In the genomic region with DNA sequence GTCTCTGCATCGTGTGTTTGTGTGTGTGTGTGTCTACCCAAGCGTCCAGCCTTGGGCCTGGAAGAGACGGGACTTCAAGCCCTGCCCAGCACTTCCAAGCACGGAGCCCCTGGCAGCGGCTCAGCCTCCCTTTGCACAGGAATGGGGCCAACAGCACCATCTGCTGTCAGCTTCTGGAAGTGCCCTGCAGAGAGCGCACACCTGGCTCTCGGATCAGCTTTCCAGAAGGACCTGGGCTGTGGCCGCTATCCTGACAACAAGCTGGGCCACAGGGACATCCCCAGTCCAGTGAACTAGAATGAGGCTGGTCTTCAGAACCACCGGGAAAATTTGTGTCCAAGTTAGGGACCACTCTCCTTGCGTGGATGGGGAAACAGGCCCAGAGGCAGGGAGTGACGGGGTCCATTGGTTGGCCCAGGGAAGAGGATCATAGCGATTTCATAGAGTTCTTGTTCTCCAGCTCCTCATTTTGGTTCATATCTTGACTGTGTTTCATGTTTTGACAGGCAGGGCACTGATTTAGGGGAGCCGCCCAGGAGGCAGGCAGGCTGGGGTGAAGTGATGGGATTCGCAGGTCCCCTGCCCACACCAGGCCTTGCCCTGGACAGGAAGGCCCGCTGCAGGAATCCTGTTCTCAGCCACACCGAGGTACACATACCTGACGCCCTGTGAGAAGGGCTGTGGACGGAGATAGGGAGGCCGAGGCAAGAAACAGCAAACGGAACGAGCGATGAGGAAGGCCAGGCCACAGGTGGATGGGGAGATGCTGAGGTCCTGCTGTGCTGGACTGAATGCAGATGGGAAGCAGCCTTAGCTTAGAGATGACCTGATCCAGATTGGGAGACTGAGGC, we compare ENCODE assay signal across 1 cellular context.
TF ChIP-seq lines count a peak whose summit lies in the region.

No MANE protein-coding gene starts in this region.

TF ChIP-seq in K562, 482 proteins besides CTCF, POLR2A, EP300 and RAD21 (continued from another document and continues in another):
- TF ChIP-seq, protein P1, sequence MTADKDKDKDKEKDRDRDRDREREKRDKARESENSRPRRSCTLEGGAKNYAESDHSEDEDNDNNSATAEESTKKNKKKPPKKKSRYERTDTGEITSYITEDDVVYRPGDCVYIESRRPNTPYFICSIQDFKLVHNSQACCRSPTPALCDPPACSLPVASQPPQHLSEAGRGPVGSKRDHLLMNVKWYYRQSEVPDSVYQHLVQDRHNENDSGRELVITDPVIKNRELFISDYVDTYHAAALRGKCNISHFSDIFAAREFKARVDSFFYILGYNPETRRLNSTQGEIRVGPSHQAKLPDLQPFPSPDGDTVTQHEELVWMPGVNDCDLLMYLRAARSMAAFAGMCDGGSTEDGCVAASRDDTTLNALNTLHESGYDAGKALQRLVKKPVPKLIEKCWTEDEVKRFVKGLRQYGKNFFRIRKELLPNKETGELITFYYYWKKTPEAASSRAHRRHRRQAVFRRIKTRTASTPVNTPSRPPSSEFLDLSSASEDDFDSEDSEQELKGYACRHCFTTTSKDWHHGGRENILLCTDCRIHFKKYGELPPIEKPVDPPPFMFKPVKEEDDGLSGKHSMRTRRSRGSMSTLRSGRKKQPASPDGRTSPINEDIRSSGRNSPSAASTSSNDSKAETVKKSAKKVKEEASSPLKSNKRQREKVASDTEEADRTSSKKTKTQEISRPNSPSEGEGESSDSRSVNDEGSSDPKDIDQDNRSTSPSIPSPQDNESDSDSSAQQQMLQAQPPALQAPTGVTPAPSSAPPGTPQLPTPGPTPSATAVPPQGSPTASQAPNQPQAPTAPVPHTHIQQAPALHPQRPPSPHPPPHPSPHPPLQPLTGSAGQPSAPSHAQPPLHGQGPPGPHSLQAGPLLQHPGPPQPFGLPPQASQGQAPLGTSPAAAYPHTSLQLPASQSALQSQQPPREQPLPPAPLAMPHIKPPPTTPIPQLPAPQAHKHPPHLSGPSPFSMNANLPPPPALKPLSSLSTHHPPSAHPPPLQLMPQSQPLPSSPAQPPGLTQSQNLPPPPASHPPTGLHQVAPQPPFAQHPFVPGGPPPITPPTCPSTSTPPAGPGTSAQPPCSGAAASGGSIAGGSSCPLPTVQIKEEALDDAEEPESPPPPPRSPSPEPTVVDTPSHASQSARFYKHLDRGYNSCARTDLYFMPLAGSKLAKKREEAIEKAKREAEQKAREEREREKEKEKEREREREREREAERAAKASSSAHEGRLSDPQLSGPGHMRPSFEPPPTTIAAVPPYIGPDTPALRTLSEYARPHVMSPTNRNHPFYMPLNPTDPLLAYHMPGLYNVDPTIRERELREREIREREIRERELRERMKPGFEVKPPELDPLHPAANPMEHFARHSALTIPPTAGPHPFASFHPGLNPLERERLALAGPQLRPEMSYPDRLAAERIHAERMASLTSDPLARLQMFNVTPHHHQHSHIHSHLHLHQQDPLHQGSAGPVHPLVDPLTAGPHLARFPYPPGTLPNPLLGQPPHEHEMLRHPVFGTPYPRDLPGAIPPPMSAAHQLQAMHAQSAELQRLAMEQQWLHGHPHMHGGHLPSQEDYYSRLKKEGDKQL (CRISPR knock-in tag; IDR thresholded peaks at IDR 0.05; ENCODE audit: borderline replicate concordance) = 0 out of 2 replicates have a peak, but pooled peaks have one; percentile 37
- TF ChIP-seq, protein P2, sequence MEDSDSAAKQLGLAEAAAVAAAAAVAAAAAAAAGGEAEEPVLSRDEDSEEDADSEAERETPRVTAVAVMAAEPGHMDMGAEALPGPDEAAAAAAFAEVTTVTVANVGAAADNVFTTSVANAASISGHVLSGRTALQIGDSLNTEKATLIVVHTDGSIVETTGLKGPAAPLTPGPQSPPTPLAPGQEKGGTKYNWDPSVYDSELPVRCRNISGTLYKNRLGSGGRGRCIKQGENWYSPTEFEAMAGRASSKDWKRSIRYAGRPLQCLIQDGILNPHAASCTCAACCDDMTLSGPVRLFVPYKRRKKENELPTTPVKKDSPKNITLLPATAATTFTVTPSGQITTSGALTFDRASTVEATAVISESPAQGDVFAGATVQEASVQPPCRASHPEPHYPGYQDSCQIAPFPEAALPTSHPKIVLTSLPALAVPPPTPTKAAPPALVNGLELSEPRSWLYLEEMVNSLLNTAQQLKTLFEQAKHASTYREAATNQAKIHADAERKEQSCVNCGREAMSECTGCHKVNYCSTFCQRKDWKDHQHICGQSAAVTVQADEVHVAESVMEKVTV (CRISPR knock-in tag; IDR thresholded peaks at IDR 0.05) = peak; percentile 61; the same call in 1 of the 2 replicates
- TF ChIP-seq, protein P3, sequence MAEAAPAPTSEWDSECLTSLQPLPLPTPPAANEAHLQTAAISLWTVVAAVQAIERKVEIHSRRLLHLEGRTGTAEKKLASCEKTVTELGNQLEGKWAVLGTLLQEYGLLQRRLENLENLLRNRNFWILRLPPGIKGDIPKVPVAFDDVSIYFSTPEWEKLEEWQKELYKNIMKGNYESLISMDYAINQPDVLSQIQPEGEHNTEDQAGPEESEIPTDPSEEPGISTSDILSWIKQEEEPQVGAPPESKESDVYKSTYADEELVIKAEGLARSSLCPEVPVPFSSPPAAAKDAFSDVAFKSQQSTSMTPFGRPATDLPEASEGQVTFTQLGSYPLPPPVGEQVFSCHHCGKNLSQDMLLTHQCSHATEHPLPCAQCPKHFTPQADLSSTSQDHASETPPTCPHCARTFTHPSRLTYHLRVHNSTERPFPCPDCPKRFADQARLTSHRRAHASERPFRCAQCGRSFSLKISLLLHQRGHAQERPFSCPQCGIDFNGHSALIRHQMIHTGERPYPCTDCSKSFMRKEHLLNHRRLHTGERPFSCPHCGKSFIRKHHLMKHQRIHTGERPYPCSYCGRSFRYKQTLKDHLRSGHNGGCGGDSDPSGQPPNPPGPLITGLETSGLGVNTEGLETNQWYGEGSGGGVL (CRISPR knock-in tag; IDR thresholded peaks at IDR 0.05) = no peak
- 0 out of 4 replicates have a peak, but pooled peaks of 1 of the 2 experiments have one; percentile 10 for TF ChIP-seq TEAD1 (CRISPR knock-in tag; IDR thresholded peaks at IDR 0.05)
- TF ChIP-seq, protein P4, sequence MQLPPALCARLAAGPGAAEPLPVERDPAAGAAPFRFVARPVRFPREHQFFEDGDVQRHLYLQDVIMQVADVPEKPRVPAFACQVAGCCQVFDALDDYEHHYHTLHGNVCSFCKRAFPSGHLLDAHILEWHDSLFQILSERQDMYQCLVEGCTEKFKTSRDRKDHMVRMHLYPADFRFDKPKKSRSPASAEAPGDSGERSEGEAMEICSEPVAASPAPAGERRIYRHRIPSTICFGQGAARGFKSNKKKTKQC (CRISPR knock-in tag; IDR thresholded peaks at IDR 0.05) = no peak
- TF ChIP-seq, protein P5, sequence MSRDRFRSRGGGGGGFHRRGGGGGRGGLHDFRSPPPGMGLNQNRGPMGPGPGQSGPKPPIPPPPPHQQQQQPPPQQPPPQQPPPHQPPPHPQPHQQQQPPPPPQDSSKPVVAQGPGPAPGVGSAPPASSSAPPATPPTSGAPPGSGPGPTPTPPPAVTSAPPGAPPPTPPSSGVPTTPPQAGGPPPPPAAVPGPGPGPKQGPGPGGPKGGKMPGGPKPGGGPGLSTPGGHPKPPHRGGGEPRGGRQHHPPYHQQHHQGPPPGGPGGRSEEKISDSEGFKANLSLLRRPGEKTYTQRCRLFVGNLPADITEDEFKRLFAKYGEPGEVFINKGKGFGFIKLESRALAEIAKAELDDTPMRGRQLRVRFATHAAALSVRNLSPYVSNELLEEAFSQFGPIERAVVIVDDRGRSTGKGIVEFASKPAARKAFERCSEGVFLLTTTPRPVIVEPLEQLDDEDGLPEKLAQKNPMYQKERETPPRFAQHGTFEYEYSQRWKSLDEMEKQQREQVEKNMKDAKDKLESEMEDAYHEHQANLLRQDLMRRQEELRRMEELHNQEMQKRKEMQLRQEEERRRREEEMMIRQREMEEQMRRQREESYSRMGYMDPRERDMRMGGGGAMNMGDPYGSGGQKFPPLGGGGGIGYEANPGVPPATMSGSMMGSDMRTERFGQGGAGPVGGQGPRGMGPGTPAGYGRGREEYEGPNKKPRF (IDR thresholded peaks at IDR 0.05; ENCODE audit: low read depth, low read length) = no peak
- TF ChIP-seq NR2C1 (IDR thresholded peaks at IDR 0.05) = no peak
- no peak for TF ChIP-seq NR2C1 (tag; IDR thresholded peaks at IDR 0.05)
- TF ChIP-seq RUNX1 (IDR thresholded peaks at IDR 0.05; ENCODE audit: low read depth) = peak; percentile 74; the same call in 1 of the 2 replicates
- TF ChIP-seq GABPA (tag; conservative IDR thresholded peaks at IDR 0.05; ENCODE audit: low read depth) = no peak
- peak; percentile 51 for TF ChIP-seq GABPB1 (CRISPR knock-in tag; IDR thresholded peaks at IDR 0.05)
- TF ChIP-seq, protein P6, sequence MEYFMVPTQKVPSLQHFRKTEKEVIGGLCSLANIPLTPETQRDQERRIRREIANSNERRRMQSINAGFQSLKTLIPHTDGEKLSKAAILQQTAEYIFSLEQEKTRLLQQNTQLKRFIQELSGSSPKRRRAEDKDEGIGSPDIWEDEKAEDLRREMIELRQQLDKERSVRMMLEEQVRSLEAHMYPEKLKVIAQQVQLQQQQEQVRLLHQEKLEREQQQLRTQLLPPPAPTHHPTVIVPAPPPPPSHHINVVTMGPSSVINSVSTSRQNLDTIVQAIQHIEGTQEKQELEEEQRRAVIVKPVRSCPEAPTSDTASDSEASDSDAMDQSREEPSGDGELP (CRISPR knock-in tag; IDR thresholded peaks at IDR 0.05; ENCODE audit: borderline replicate concordance) = 0 out of 2 replicates have a peak, but pooled peaks have one; percentile 35
- TF ChIP-seq ZBTB1 (CRISPR knock-in tag; IDR thresholded peaks at IDR 0.05; ENCODE audit: borderline replicate concordance, low read depth) = 0 out of 2 replicates have a peak, but pooled peaks have one; percentile 30
- 0 out of 2 replicates have a peak, but pooled peaks have one; percentile 10 for TF ChIP-seq ETV1 (tag; conservative IDR thresholded peaks at IDR 0.05; ENCODE audit: low read depth)
- peak; percentile 75 for TF ChIP-seq RB1 (IDR thresholded peaks at IDR 0.05; ENCODE audit: low read depth)
- TF ChIP-seq, protein P7, sequence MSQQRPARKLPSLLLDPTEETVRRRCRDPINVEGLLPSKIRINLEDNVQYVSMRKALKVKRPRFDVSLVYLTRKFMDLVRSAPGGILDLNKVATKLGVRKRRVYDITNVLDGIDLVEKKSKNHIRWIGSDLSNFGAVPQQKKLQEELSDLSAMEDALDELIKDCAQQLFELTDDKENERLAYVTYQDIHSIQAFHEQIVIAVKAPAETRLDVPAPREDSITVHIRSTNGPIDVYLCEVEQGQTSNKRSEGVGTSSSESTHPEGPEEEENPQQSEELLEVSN (IDR thresholded peaks at IDR 0.05; ENCODE audit: borderline replicate concordance in 1 of 2, extremely low read depth in 1 of 2, insufficient read depth in 1 of 2, insufficient read length in 1 of 2, low read depth in 1 of 2, low read length in 1 of 2, poor library complexity in 1 of 2, severe bottlenecking in 1 of 2) = no peak
- 0 out of 2 replicates have a peak, but pooled peaks have one; percentile 23 for TF ChIP-seq JUND (IDR thresholded peaks at IDR 0.05; ENCODE audit: borderline replicate concordance, low read depth, low read length)
- TF ChIP-seq JUND (tag; IDR thresholded peaks at IDR 0.05; ENCODE audit: borderline replicate concordance, low read depth, low read length) = peak; percentile 17; the same call in 1 of the 3 replicates
- TF ChIP-seq ZNF124 (CRISPR knock-in tag; IDR thresholded peaks at IDR 0.05) = no peak
- 0 out of 4 replicates have a peak, but pooled peaks of 1 of the 2 experiments have one; percentile 41 for TF ChIP-seq RCOR1 (IDR thresholded peaks at IDR 0.05; ENCODE audit: borderline replicate concordance in 1 of 2, low read depth in 2 of 2, low read length in 2 of 2)
- TF ChIP-seq SMC3 (conservative IDR thresholded peaks at IDR 0.05; ENCODE audit: insufficient read depth, low read depth, low read length) = peak; percentile 98
- TF ChIP-seq, protein P8, sequence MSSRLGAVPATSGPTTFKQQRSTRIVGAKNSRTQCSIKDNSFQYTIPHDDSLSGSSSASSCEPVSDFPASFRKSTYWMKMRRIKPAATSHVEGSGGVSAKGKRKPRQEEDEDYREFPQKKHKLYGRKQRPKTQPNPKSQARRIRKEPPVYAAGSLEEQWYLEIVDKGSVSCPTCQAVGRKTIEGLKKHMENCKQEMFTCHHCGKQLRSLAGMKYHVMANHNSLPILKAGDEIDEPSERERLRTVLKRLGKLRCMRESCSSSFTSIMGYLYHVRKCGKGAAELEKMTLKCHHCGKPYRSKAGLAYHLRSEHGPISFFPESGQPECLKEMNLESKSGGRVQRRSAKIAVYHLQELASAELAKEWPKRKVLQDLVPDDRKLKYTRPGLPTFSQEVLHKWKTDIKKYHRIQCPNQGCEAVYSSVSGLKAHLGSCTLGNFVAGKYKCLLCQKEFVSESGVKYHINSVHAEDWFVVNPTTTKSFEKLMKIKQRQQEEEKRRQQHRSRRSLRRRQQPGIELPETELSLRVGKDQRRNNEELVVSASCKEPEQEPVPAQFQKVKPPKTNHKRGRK (tag; IDR thresholded peaks at IDR 0.05) = no peak
- 0 out of 2 replicates have a peak, but pooled peaks have one; percentile 31 for TF ChIP-seq MYC (IDR thresholded peaks at IDR 0.05; ENCODE audit: low read depth, low read length)
- no peak for TF ChIP-seq MYC (CRISPR knock-in tag; IDR thresholded peaks at IDR 0.05; ENCODE audit: borderline replicate concordance, low read depth)
